17 cellular contexts compared by ENCODE assay signal in genomic region chr4:55038176-55038890, GRCh38.
A peak's percentile ranks its signal among the peaks of the same experiment; 100 is the strongest.
DNase-seq lines count a peak whose midpoint lies in the region; TF ChIP-seq lines count a peak whose summit lies in the region.
"Had no signal": no experiment of that assay in that cellular context is flagged by ENCODE, and none has a peak within 500 bp of the region (broad histone marks: within the 10 kb centered on the region; RNA-seq: fewer than 3 reads in every experiment).

No MANE protein-coding gene starts in this region.

- H3K27ac ChIP-seq in hepatocyte (peak overlapping the region; percentile 8), smooth muscle cell (ENCODE audit: low read depth) (no peak overlapping the region)
- H3K27ac ChIP-seq: BLaER1, psoas muscle had no signal

- no peak for TF ChIP-seq CTCF in hepatocyte (IDR thresholded peaks at IDR 0.05; ENCODE audit: poor library complexity)
- no peak for TF ChIP-seq CTCF in smooth muscle cell (IDR thresholded peaks at IDR 0.05; ENCODE audit: borderline replicate concordance, insufficient read depth, poor library complexity, severe bottlenecking)

- H3K4me3 ChIP-seq in hepatocyte (no peak overlapping the region), smooth muscle cell (no peak overlapping the region)
- H3K4me3 ChIP-seq: BLaER1, psoas muscle had no signal

- no peaks in the 10 kb centered on the region for H3K79me2 ChIP-seq in hepatocyte
- H3K79me2 ChIP-seq in smooth muscle cell (ENCODE audit: low read depth), result no peaks in the 10 kb centered on the region

- DNase-seq in M059J (ENCODE audit: low read depth) (peak; percentile 11), dermis microvascular lymphatic vessel endothelial cell (ENCODE audit: low read depth in 2 of 2) (peak; percentile 67 to 77), hepatocyte (ENCODE audit: low spot score) (peak; percentile 28), smooth muscle cell (lab: John Stamatoyannopoulos, UW; ENCODE audit: unreplicated experiment) (no peak), LoVo (ENCODE audit: low spot score) (no peak), NCI-H345 treated with DMSO at 0.1 percent for 48 hours (lab: John Stamatoyannopoulos, UW; ENCODE audit: unreplicated experiment) (no peak), NCI-H1048 (lab: John Stamatoyannopoulos, UW) (no peak), T1000 (lab: John Stamatoyannopoulos, UW) (no peak)
- DNase-seq: activated CD4-positive, alpha-beta T cell treated with anti-CD3 and anti-CD28 coated beads for 48 hours; activated T-cell treated with anti-CD3 and anti-CD28 coated beads, Interleukin-2, amount 50 U/mL, for 48 hours; anterior cingulate cortex; NCI-H1417 treated with DMSO at 0.1 percent for 48 hours; NCI-H526 treated with DMSO at 0.1 percent for 48 hours; psoas muscle; stimulated activated CD4-positive, alpha-beta T cell treated with anti-CD3 and anti-CD28 coated beads, Interleukin-4, amount 100 ng/mL, for 1 hour; T-helper 2 cell had no signal

- H3K9me3 ChIP-seq in hepatocyte (ENCODE audit: low read depth) (no peaks in the 10 kb centered on the region), smooth muscle cell (replicated peaks; ENCODE audit: low read depth) (no peaks in the 10 kb centered on the region)
- H3K9me3 ChIP-seq: psoas muscle had no signal

- no peaks in the 10 kb centered on the region for H3F3A ChIP-seq in smooth muscle cell (ENCODE audit: low read depth)

- H3K4me1 ChIP-seq in hepatocyte (ENCODE audit: insufficient read depth) (peaks cover 18% of the 10 kb centered on the region), smooth muscle cell (ENCODE audit: low read depth) (peaks cover 5% of the 10 kb centered on the region)
- H3K4me1 ChIP-seq: BLaER1, psoas muscle had no signal

- no peaks in the 10 kb centered on the region for H4K20me1 ChIP-seq in hepatocyte (ENCODE audit: insufficient read depth, poor library complexity, severe bottlenecking)
- no peaks in the 10 kb centered on the region for H4K20me1 ChIP-seq in smooth muscle cell (ENCODE audit: low read depth)
- H4K20me1 ChIP-seq: BLaER1 had no signal

- no peaks in the 10 kb centered on the region for H3K36me3 ChIP-seq in hepatocyte (replicated peaks; ENCODE audit: insufficient read depth, low read depth)
- H3K36me3 ChIP-seq in smooth muscle cell (ENCODE audit: low read depth), result no peaks in the 10 kb centered on the region
- H3K36me3 ChIP-seq: BLaER1 had no signal

- H3K4me2 ChIP-seq in hepatocyte (no peak overlapping the region), smooth muscle cell (no peak overlapping the region)
- H3K4me2 ChIP-seq: BLaER1 had no signal

- H3K27me3 ChIP-seq in hepatocyte, result no peaks in the 10 kb centered on the region
- no peaks in the 10 kb centered on the region for H3K27me3 ChIP-seq in smooth muscle cell (ENCODE audit: low read depth)
- H3K27me3 ChIP-seq: BLaER1 had no signal

- H2AFZ ChIP-seq in hepatocyte, result no peak overlapping the region
- peak overlapping the region; percentile 16 for H2AFZ ChIP-seq in smooth muscle cell (ENCODE audit: low read depth)

- H3K9me2 ChIP-seq in hepatocyte (replicated peaks; ENCODE audit: insufficient read depth), result no peaks in the 10 kb centered on the region

- H3K9ac ChIP-seq in smooth muscle cell (ENCODE audit: low read depth), result no peak overlapping the region
- H3K9ac ChIP-seq: BLaER1 had no signal

- 60% methylated on average over 2 of the region's 2 CpGs for WGBS in hepatocyte (ENCODE audit: low lambda C conversion rate, missing lambda C conversion rate)
- WGBS in smooth muscle cell (ENCODE audit: low lambda C conversion rate), result 41% methylated on average over 2 of the region's 2 CpGs

Comparison
In these comparisons a context has a peak if more than half of its experiments do, and no peak if none do; other contexts are left out.
1. DNase-seq: peak in M059J (single experiment), dermis microvascular lymphatic vessel endothelial cell (2 of 2) and hepatocyte (single experiment); none in smooth muscle cell (single experiment), LoVo (single experiment), NCI-H345 treated with DMSO at 0.1 percent for 48 hours (single experiment), NCI-H1048 (single experiment) and T1000 (single experiment).